Comparison of ENCODE assay signal across 27 cellular contexts in genomic region chrX:138777230-138777629, GRCh38.
DNase-seq lines count a peak whose midpoint lies in the region; ATAC-seq and TF ChIP-seq lines count a peak whose summit lies in the region.
"Had no signal": no experiment of that assay in that cellular context is flagged by ENCODE, and none has a peak within 500 bp of the region (broad histone marks: within the 10 kb centered on the region; RNA-seq: fewer than 3 reads in every experiment).

No MANE protein-coding gene starts in this region.

- H3K79me1 ChIP-seq in mesendoderm (ENCODE audit: low read length): no peaks in the 10 kb centered on the region

- in situ Hi-C loops in astrocyte of the spinal cord (cut with HindIII; ENCODE audit: low sequenced_read_pairs): no loop called here

- peaks cover 6% of the 10 kb centered on the region; the same call in 1 of the 2 replicates for H3K4me1 Mint-ChIP-seq in HFFc6 (ENCODE audit: low read depth)
- no peaks in the 10 kb centered on the region for H3K4me1 Mint-ChIP-seq in CD4-positive, alpha-beta T cell (ENCODE audit: low read depth)
- H3K4me1 Mint-ChIP-seq: immature natural killer cell; nephron progenitor cell; stimulated activated naive CD8-positive, alpha-beta T cell treated with anti-CD3 and anti-CD28 coated beads, Interleukin-15, amount 100 ng/mL, for 72 hours had no signal

- no peaks in the 10 kb centered on the region for H3K9me3 ChIP-seq in CD4-positive, alpha-beta T cell (ENCODE audit: control insufficient read depth, low read length)
- H3K9me3 ChIP-seq: BLaER1, SJCRH30, thoracic aorta had no signal

- peaks cover 2% of the 10 kb centered on the region; the same call in 1 of the 2 replicates for H3K27me3 Mint-ChIP-seq in HFFc6 (ENCODE audit: insufficient read depth)
- H3K27me3 Mint-ChIP-seq in CD4-positive, alpha-beta T cell: peaks cover 4% of the 10 kb centered on the region
- H3K27me3 Mint-ChIP-seq: stimulated activated naive CD8-positive, alpha-beta T cell treated with anti-CD3 and anti-CD28 coated beads, Interleukin-15, amount 100 ng/mL, for 72 hours had no signal

- H3K4me1 ChIP-seq in mesendoderm (ENCODE audit: control insufficient read depth, low read depth, low read length): no peaks in the 10 kb centered on the region
- H3K4me1 ChIP-seq: SJCRH30 had no signal

- H3K56ac ChIP-seq in mesendoderm (ENCODE audit: low read length): no peak overlapping the region

- no peak overlapping the region for H3K27ac Mint-ChIP-seq in HFFc6
- no peak overlapping the region for H3K27ac Mint-ChIP-seq in CD4-positive, alpha-beta T cell
- H3K27ac Mint-ChIP-seq: activated CD8-positive, alpha-beta T cell treated with anti-CD3 and anti-CD28 coated beads, Interleukin-2, amount 10 ng/mL, durations not matched to agents 7 days and 5 days; activated naive CD4-positive, alpha-beta T cell treated with anti-CD3 and anti-CD28 coated beads, Interleukin-2, amount 50 U/mL, for 72 hours; activated T-helper 2 cell treated with anti-CD3 and anti-CD28 coated beads, Interferon-gamma antibody, Interleukin-2, Interleukin-4, amounts not matched to agents 10 μg/mL and 5 μg/mL and 100 μg/mL, durations not matched to agents 14 hours and 24 hours and 36 hours; immature natural killer cell; nephron progenitor cell; stimulated activated naive CD8-positive, alpha-beta T cell treated with anti-CD3 and anti-CD28 coated beads, Interleukin-15, amount 100 ng/mL, for 72 hours had no signal

- no peak overlapping the region for H3K18ac ChIP-seq in mesendoderm (ENCODE audit: low read length)

- H3K4me3 ChIP-seq in astrocyte of the spinal cord (ENCODE audit: low read depth, low read length) (no peak overlapping the region), mesendoderm (ENCODE audit: low read length) (no peak overlapping the region)
- H3K4me3 ChIP-seq: BLaER1, cardiac muscle cell, hepatocyte, SJCRH30, thoracic aorta had no signal

- no peak for DNase-seq in AG09319 (ENCODE audit: extremely low read depth, low read depth)
- no peak for DNase-seq in HFFc6
- no peak for DNase-seq in astrocyte of the spinal cord (ENCODE audit: low read depth, low spot score)
- DNase-seq in mesendoderm: peak; percentile 39
- DNase-seq in activated effector memory CD4-positive, alpha-beta T cell treated with Interleukin-2 at 50 U/mL for 16 hours: no peak
- DNase-seq in CD4-positive, alpha-beta T cell: no peak
- DNase-seq: ACHN; activated CD4-positive, alpha-beta T cell treated with anti-CD3 and anti-CD28 coated beads for 4 hours; activated CD8-positive, alpha-beta T cell treated with anti-CD3 and anti-CD28 coated beads, Interleukin-2, amount 10 ng/mL, durations not matched to agents 7 days and 5 days; DMS79; HCEC 1CT; immature natural killer cell; mammary epithelial cell; NCI-H1417 treated with DMSO at 0.1 percent for 48 hours; NCI-H446 treated with DMSO at 0.1 percent for 48 hours; nephron progenitor cell; SJCRH30; stimulated activated naive CD8-positive, alpha-beta T cell treated with anti-CD3 and anti-CD28 coated beads, Interleukin-15, amount 100 ng/mL, for 72 hours; SW 1271 had no signal

- no peak overlapping the region for H3K4me2 ChIP-seq in mesendoderm (ENCODE audit: low read length)
- H3K4me2 ChIP-seq: BLaER1, hepatocyte had no signal

- peak; percentile 16 for TF ChIP-seq CTCF in AG09319 (IDR thresholded peaks at IDR 0.05; ENCODE audit: low read depth, low read length)
- peak; percentile 18; the same call in 1 of the 2 replicates for TF ChIP-seq CTCF in HFFc6 (IDR thresholded peaks at IDR 0.05)
- TF ChIP-seq CTCF in astrocyte of the spinal cord (IDR thresholded peaks at IDR 0.05; ENCODE audit: low read depth, low read length): peak; percentile 19
- TF ChIP-seq CTCF in CD4-positive, alpha-beta T cell (IDR thresholded peaks at IDR 0.05): no peak

- no peaks in the 10 kb centered on the region for H3K79me2 ChIP-seq in mesendoderm (ENCODE audit: control insufficient read depth, insufficient read depth, low read length)
- H3K79me2 ChIP-seq: hepatocyte had no signal

- H3K9me3 Mint-ChIP-seq in HFFc6: no peaks in the 10 kb centered on the region
- no peaks in the 10 kb centered on the region for H3K9me3 Mint-ChIP-seq in CD4-positive, alpha-beta T cell
- H3K9me3 Mint-ChIP-seq: activated naive CD4-positive, alpha-beta T cell treated with anti-CD3 and anti-CD28 coated beads, Interleukin-2, amount 50 U/mL, for 72 hours; activated T-helper 2 cell treated with anti-CD3 and anti-CD28 coated beads, Interferon-gamma antibody, Interleukin-2, Interleukin-4, amounts not matched to agents 10 μg/mL and 5 μg/mL and 100 μg/mL, durations not matched to agents 14 hours and 24 hours and 36 hours; stimulated activated naive CD8-positive, alpha-beta T cell treated with anti-CD3 and anti-CD28 coated beads, Interleukin-15, amount 100 ng/mL, for 72 hours had no signal

- no peaks in the 10 kb centered on the region for H3K36me3 ChIP-seq in mesendoderm (ENCODE audit: control insufficient read depth, insufficient read depth, low read length)
- H3K36me3 ChIP-seq: BLaER1, cardiac muscle cell, SJCRH30, thoracic aorta had no signal

- H3K27me3 ChIP-seq in mesendoderm (ENCODE audit: insufficient read depth, low read length, poor library complexity): no peaks in the 10 kb centered on the region
- H3K27me3 ChIP-seq in CD4-positive, alpha-beta T cell (ENCODE audit: control insufficient read depth, insufficient read depth, low read length): no peaks in the 10 kb centered on the region
- H3K27me3 ChIP-seq: cardiac muscle cell, hepatocyte, SJCRH30 had no signal

- CTCF ChIA-PET in CD4-positive, alpha-beta T cell (lab: Charles Lee): no interaction called here

- POLR2A ChIA-PET in CD4-positive, alpha-beta T cell (lab: Charles Lee): no interaction called here

- H2AK5ac ChIP-seq in mesendoderm (ENCODE audit: low read length): no peak overlapping the region

- no peak overlapping the region for H2BK120ac ChIP-seq in mesendoderm (ENCODE audit: low read depth, low read length)

- no peak overlapping the region for H3K27ac ChIP-seq in mesendoderm (ENCODE audit: low read depth, low read length)
- H3K27ac ChIP-seq in CD4-positive, alpha-beta T cell (ENCODE audit: low read depth, low read length): no peak overlapping the region
- H3K27ac ChIP-seq: BLaER1, cardiac muscle cell, hepatocyte, SJCRH30, thoracic aorta had no signal

- no peak for ATAC-seq in CD4-positive, alpha-beta T cell (ENCODE audit: poor library complexity)
- no peak for ATAC-seq in GM18909 (IDR thresholded peaks at IDR 0.05; ENCODE audit: poor library complexity, unreplicated experiment)
- ATAC-seq: activated CD8-positive, alpha-beta T cell treated with anti-CD3 and anti-CD28 coated beads, Interleukin-2, amount 10 ng/mL, durations not matched to agents 7 days and 5 days; activated naive CD4-positive, alpha-beta T cell treated with anti-CD3 and anti-CD28 coated beads, Interleukin-2, amount 50 U/mL, for 72 hours; sciatic nerve; stimulated activated naive CD8-positive, alpha-beta T cell treated with anti-CD3 and anti-CD28 coated beads, Interleukin-15, amount 100 ng/mL, for 72 hours had no signal

- H2BK15ac ChIP-seq in mesendoderm (replicated peaks; ENCODE audit: low read depth): no peak overlapping the region

- no peak overlapping the region for H3K23ac ChIP-seq in mesendoderm (ENCODE audit: low read length)

- no peak overlapping the region for H3K9ac ChIP-seq in mesendoderm (ENCODE audit: low read length)
- H3K9ac ChIP-seq: BLaER1 had no signal

- intact Hi-C loops in CD4-positive, alpha-beta T cell (cut with DNase I, micrococcal nuclease): loop anchor here in 1 of 2 experiments (10.0 kb wide), 1 partner anchor 1198 kb away; no protein-coding TSS in a partner anchor

- H4K8ac ChIP-seq in mesendoderm (ENCODE audit: low read depth, low read length): no peak overlapping the region

- no peak overlapping the region for H3K4me3 Mint-ChIP-seq in HFFc6
- H3K4me3 Mint-ChIP-seq in CD4-positive, alpha-beta T cell: no peak overlapping the region
- H3K4me3 Mint-ChIP-seq: activated CD8-positive, alpha-beta T cell treated with anti-CD3 and anti-CD28 coated beads, Interleukin-2, amount 10 ng/mL, durations not matched to agents 7 days and 5 days; immature natural killer cell; nephron progenitor cell; stimulated activated naive CD8-positive, alpha-beta T cell treated with anti-CD3 and anti-CD28 coated beads, Interleukin-15, amount 100 ng/mL, for 72 hours had no signal

- no peak overlapping the region for H3K4ac ChIP-seq in mesendoderm (ENCODE audit: low read depth, low read length)

- no peaks in the 10 kb centered on the region for H3K36me3 Mint-ChIP-seq in HFFc6 (ENCODE audit: low read depth)
- H3K36me3 Mint-ChIP-seq in CD4-positive, alpha-beta T cell (ENCODE audit: low read depth): no peaks in the 10 kb centered on the region
- H3K36me3 Mint-ChIP-seq: activated naive CD4-positive, alpha-beta T cell treated with anti-CD3 and anti-CD28 coated beads, Interleukin-2, amount 50 U/mL, for 72 hours; immature natural killer cell had no signal

- no CpG with 5 or more reads among the region's 3 CpGs for WGBS in mesendoderm (ENCODE audit: extremely low coverage, insufficient coverage, low lambda C conversion rate)

- H4K5ac ChIP-seq in mesendoderm (ENCODE audit: low read length): no peak overlapping the region

- no peak overlapping the region for H2BK5ac ChIP-seq in mesendoderm (ENCODE audit: low read length)
